In the genomic region with DNA sequence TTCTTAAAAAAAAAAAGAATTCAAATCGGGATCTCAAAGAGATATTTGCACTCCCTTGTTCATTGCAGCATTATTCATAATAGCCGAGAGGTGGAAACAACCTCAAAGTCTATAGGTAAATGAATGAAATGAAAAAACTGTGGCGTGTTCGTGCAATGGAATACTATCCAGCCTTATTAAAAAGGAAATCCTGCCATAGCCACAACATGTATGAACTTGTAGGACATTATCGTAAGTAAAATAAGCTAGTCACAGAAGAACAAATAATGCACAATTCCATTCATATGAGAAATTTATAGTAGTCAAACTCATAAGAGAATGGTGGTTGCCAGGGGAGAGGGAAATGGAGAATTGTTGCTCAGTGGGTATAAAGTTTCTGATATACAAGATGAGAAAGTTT, we compare ENCODE assay signal across 22 cellular contexts.
"Had no signal": no experiment of that assay in that cellular context is flagged by ENCODE, and none has a peak within 500 bp of the region (broad histone marks: within the 10 kb centered on the region; RNA-seq: fewer than 3 reads in every experiment).

No MANE protein-coding gene starts in this region.

- H3K36me3 Mint-ChIP-seq: activated CD4-positive, alpha-beta memory T cell treated with anti-CD3 and anti-CD28 coated beads for 36 hours; activated naive CD8-positive, alpha-beta T cell had no signal

- DNase-seq: activated CD4-positive, alpha-beta memory T cell treated with anti-CD3 and anti-CD28 coated beads for 36 hours; activated CD4-positive, alpha-beta T cell treated with anti-CD3 and anti-CD28 coated beads, Interleukin-2, amount 10 ng/mL, durations not matched to agents 7 days and 5 days; activated CD4-positive, CD25-positive, alpha-beta regulatory T cell; activated CD8-positive, alpha-beta memory T cell treated with anti-CD3 and anti-CD28 coated beads for 24 hours; activated effector memory CD4-positive, alpha-beta T cell treated with anti-CD3 and anti-CD28 coated beads, Interleukin-2, amount 50 U/mL, for 16 hours; activated naive CD4-positive, alpha-beta T cell treated with Interleukin-2 at 50 U/mL for 16 hours; activated T-cell treated with anti-CD3 and anti-CD28 coated beads, Interleukin-2, amount 50 U/mL, for 4 hours; amygdala; caudate nucleus; KG1; NCI-H1048; NCI-H2029; NCI-H2107; NCI-H2171 treated with DMSO at 0.1 percent for 48 hours; NCI-H226; NCI-H69; Right ventricle myocardium superior had no signal

- H3K27me3 Mint-ChIP-seq: activated CD4-positive, alpha-beta memory T cell treated with anti-CD3 and anti-CD28 coated beads for 36 hours; activated CD4-positive, alpha-beta T cell treated with anti-CD3 and anti-CD28 coated beads, Interleukin-2, amount 10 ng/mL, durations not matched to agents 7 days and 5 days; activated naive CD8-positive, alpha-beta T cell; IgD-negative memory B cell had no signal

- H3K27ac Mint-ChIP-seq: activated CD4-positive, alpha-beta memory T cell treated with anti-CD3 and anti-CD28 coated beads for 36 hours; activated CD4-positive, alpha-beta T cell treated with anti-CD3 and anti-CD28 coated beads, Interleukin-2, amount 10 ng/mL, durations not matched to agents 7 days and 5 days; activated naive CD8-positive, alpha-beta T cell; T-helper 1 cell treated with Interleukin-12 subunit alpha and Interleukin-12 subunit beta and Interleukin-4 antibody, amounts not matched to agents 30 μg/mL and 1 μg/mL, for 36 hours had no signal

- H3K4me3 Mint-ChIP-seq: activated CD4-positive, alpha-beta memory T cell treated with anti-CD3 and anti-CD28 coated beads for 36 hours; activated CD4-positive, alpha-beta T cell treated with anti-CD3 and anti-CD28 coated beads, Interleukin-2, amount 10 ng/mL, durations not matched to agents 7 days and 5 days; activated naive CD8-positive, alpha-beta T cell; activated T-cell treated with anti-CD3 and anti-CD28 coated beads, Interleukin-2, amount 50 U/mL, for 4 hours; IgD-negative memory B cell; T-helper 1 cell treated with Interleukin-12 subunit alpha and Interleukin-12 subunit beta and Interleukin-4 antibody, amounts not matched to agents 30 μg/mL and 1 μg/mL, for 36 hours had no signal

- H3K9me3 Mint-ChIP-seq: activated CD4-positive, alpha-beta memory T cell treated with anti-CD3 and anti-CD28 coated beads for 36 hours; activated CD4-positive, alpha-beta T cell treated with anti-CD3 and anti-CD28 coated beads, Interleukin-2, amount 10 ng/mL, durations not matched to agents 7 days and 5 days; activated T-cell treated with anti-CD3 and anti-CD28 coated beads, Interleukin-2, amount 50 U/mL, for 4 hours; IgD-negative memory B cell; T-helper 1 cell treated with Interleukin-12 subunit alpha and Interleukin-12 subunit beta and Interleukin-4 antibody, amounts not matched to agents 30 μg/mL and 1 μg/mL, for 36 hours had no signal

- H3K9me3 ChIP-seq: SJSA1 had no signal

- H3K27me3 ChIP-seq: SJSA1 had no signal

- H3K36me3 ChIP-seq: SJSA1 had no signal

- H3K4me3 ChIP-seq: SJSA1 had no signal

- ATAC-seq: activated T-cell treated with anti-CD3 and anti-CD28 coated beads, Interleukin-2, amount 50 U/mL, for 4 hours; SK-N-SH treated with all-trans-retinoic acid at 6 μM for 48 hours had no signal
